In the genomic region with DNA sequence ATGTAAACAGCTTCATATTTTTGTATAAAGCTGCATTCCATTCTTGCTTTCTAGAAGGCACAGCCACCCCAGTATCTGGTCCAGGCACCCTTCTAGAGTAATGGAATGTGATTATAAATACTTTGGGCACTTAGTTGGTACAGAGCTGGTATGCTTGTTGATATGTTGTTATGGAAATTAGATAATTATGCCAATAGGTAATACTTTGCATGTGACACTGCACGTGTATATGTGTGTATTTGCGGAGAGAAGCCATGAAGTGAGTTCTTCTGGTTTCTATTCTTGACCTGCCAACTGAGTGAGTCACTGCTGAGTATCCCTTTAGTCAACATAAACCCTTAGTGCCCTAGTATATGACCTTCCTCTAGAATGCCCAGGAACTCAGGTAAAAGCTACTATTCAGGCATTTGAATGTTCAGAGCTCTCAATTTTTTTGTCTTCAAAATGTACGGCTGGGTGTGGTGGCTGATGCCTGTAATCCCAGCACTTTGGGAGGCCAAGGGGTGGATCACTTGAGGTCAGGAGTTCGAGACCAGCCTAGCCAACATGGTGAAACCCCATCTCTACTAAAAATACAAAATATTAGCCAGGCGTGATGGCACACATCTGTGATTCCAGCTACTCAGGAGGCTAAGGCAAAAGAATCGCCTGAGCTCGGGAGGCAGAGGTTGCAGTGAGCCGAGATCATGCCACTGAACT, we compare ENCODE assay signal across 10 cellular contexts. TPM values are rescaled to one million over a fixed set of nuclear protein-coding genes. Genes with fewer than 3 reads are reported as not detected.
DNase-seq lines count a peak whose midpoint lies in the region; ATAC-seq and TF ChIP-seq lines count a peak whose summit lies in the region.
"Had no signal": no experiment of that assay in that cellular context is flagged by ENCODE, and none has a peak within 500 bp of the region (broad histone marks: within the 10 kb centered on the region; RNA-seq: fewer than 3 reads in every experiment).

No MANE protein-coding gene starts in this region.

- peaks cover 17% of the 10 kb centered on the region for H3K4me1 Mint-ChIP-seq in osteocyte (ENCODE audit: unreplicated experiment)

- H3K4me3 Mint-ChIP-seq in osteocyte (ENCODE audit: unreplicated experiment) = no peak overlapping the region

- H3K9ac ChIP-seq in fibroblast of lung (ENCODE audit: insufficient read depth, low read length) = no peak overlapping the region

- no peaks in the 10 kb centered on the region for H3K36me3 Mint-ChIP-seq in osteocyte (ENCODE audit: unreplicated experiment)

- no peaks in the 10 kb centered on the region for H3K36me3 ChIP-seq in fibroblast of lung (ENCODE audit: control insufficient read depth, insufficient read depth, low read length)
- no peaks in the 10 kb centered on the region for H3K36me3 ChIP-seq in psoas muscle (ENCODE audit: insufficient read depth in 1 of 2, low read depth in 1 of 2)
- no peaks in the 10 kb centered on the region for H3K36me3 ChIP-seq in SJCRH30

- H2AFZ ChIP-seq in fibroblast of lung (ENCODE audit: low read length) = no peak overlapping the region

- ATAC-seq in psoas muscle = peak; percentile 69 to 90 (median 78)

- H3K4me2 ChIP-seq in fibroblast of lung (ENCODE audit: extremely low read depth, insufficient read depth, low read length) = no peak overlapping the region

- H3K79me2 ChIP-seq in fibroblast of lung (ENCODE audit: control insufficient read depth, insufficient read depth, low read length) = no peaks in the 10 kb centered on the region

- no peaks in the 10 kb centered on the region for H4K20me1 ChIP-seq in fibroblast of lung (ENCODE audit: control insufficient read depth, extremely low read depth, insufficient read depth, low read length)

- H3K27ac ChIP-seq in fibroblast of lung (ENCODE audit: insufficient read depth, low read length) = no peak overlapping the region
- H3K27ac ChIP-seq in psoas muscle = no peak overlapping the region
- no peak overlapping the region for H3K27ac ChIP-seq in SJCRH30

- H3K27ac Mint-ChIP-seq in osteocyte (ENCODE audit: unreplicated experiment) = no peak overlapping the region

- TF ChIP-seq CTCF in fibroblast of lung (conservative IDR thresholded peaks at IDR 0.05 in 1 of 2, IDR thresholded peaks at IDR 0.05 in 1 of 2; ENCODE audit: low read depth in 1 of 2, low read length in 2 of 2) (no peak), psoas muscle (IDR thresholded peaks at IDR 0.05) (no peak), osteocyte (IDR thresholded peaks at IDR 0.05) (no peak)

- no peaks in the 10 kb centered on the region for H3K27me3 Mint-ChIP-seq in osteocyte (ENCODE audit: unreplicated experiment)

- DNase-seq in ELR (ENCODE audit: low read depth) (peak; percentile 91), RPMI7951 (ENCODE audit: low read depth) (peak; percentile 56), fibroblast of lung (ENCODE audit: low read depth in 2 of 2) (peak; percentile 81 to 87), psoas muscle (no peak), head of caudate nucleus (no peak), SJCRH30 (no peak), osteocyte (ENCODE audit: extremely low spot score, unreplicated experiment) (no peak)
- no peak for DNase-seq in activated CD4-positive, CD25-positive, alpha-beta regulatory T cell (lab: John Stamatoyannopoulos, UW)
- DNase-seq: Kasumi-1; stimulated activated CD4-positive, alpha-beta T cell treated with anti-CD3 and anti-CD28 coated beads, Interleukin-4, amount 100 ng/mL, for 4 hours had no signal

- H3K9me3 Mint-ChIP-seq in osteocyte (ENCODE audit: unreplicated experiment) = no peaks in the 10 kb centered on the region

- intact Hi-C loops in psoas muscle (cut with DNase I) (no loop called here), head of caudate nucleus (cut with DNase I) (no loop called here)

- H3K4me3 ChIP-seq in fibroblast of lung (replicated peaks in 1 of 4; ENCODE audit: control extremely low read depth in 1 of 4, insufficient read depth in 1 of 4, low read depth in 3 of 4, low read length in 4 of 4) (no peak overlapping the region), psoas muscle (no peak overlapping the region), SJCRH30 (no peak overlapping the region)

- WGBS in psoas muscle, 3 donors = 74 to 75% (median 75%) methylated on average over 8 of the region's 8 CpGs

- H3K27me3 ChIP-seq in fibroblast of lung (ENCODE audit: control insufficient read depth, insufficient read depth, low read length) (no peaks in the 10 kb centered on the region), psoas muscle (ENCODE audit: insufficient read depth in 3 of 3, low read length in 2 of 3) (no peaks in the 10 kb centered on the region), SJCRH30 (no peaks in the 10 kb centered on the region)

- H3K4me1 ChIP-seq in fibroblast of lung (ENCODE audit: control insufficient read depth, extremely low read depth, insufficient read depth, low read length) (no peaks in the 10 kb centered on the region), psoas muscle (peaks cover 28% of the 10 kb centered on the region), SJCRH30 (no peaks in the 10 kb centered on the region)

- H3K9me3 ChIP-seq in fibroblast of lung (ENCODE audit: control insufficient read depth, insufficient read depth, low read depth, low read length) = no peaks in the 10 kb centered on the region
- no peaks in the 10 kb centered on the region for H3K9me3 ChIP-seq in psoas muscle
- H3K9me3 ChIP-seq in SJCRH30 (replicated peaks) = no peaks in the 10 kb centered on the region

RNA-seq across cellular contexts. Expression of a gene that starts 6.2 kb away (rescaled TPM):
- 3.4 and 5.5 TPM in 2 replicates for total RNA-seq in RPMI7951 (2014; rRNA removed; shearing (Covaris generic))
- total RNA-seq in fibroblast of lung (48.0 and 82.6 TPM in 2 replicates), psoas muscle (10 to 100 TPM; 26.7 to 63.1 (median 39.0) TPM), osteocyte (42.7 and 46.9 TPM in 2 replicates)
- polyA plus RNA-seq in fibroblast of lung (9.9 and 23.6 TPM in 2 replicates), psoas muscle (10 to 100 TPM in 2 of 3 donors, 1 to 10 TPM in 1; 3.9 to 26.0 (median 15.2) TPM)
- 3.9 and 9.2 TPM in 2 replicates for polyA plus RNA-seq in fibroblast of lung (2012)
- 28.0 and 28.8 TPM in 2 replicates for polyA minus RNA-seq in fibroblast of lung (ENCODE audit: low replicate concordance)
- 0.25 and 0.30 TPM in 2 replicates for total RNA-seq in SJCRH30 (2014; rRNA removed; shearing (Covaris generic))

RNA-seq across cellular contexts. Expression of a gene that starts 48.5 kb away (rescaled TPM):
- 61.0 and 67.1 TPM in 2 replicates for total RNA-seq in RPMI7951 (2014; rRNA removed; shearing (Covaris generic))
- total RNA-seq in fibroblast of lung (72.7 and 132 TPM in 2 replicates), psoas muscle (10 to 100 TPM; 14.2 to 24.4 (median 19.7) TPM), osteocyte (182 and 197 TPM in 2 replicates)
- polyA plus RNA-seq in fibroblast of lung (247 and 282 TPM in 2 replicates), psoas muscle (10 to 100 TPM in 1 of 3 donors, 1 to 10 TPM in 2; 7.6 to 14.7 (median 8.0) TPM)
- polyA plus RNA-seq in fibroblast of lung (2012) = 236 and 260 TPM in 2 replicates
- polyA minus RNA-seq in fibroblast of lung (ENCODE audit: low replicate concordance) = 69.3 and 70.2 TPM in 2 replicates
- total RNA-seq in SJCRH30 (2014; rRNA removed; shearing (Covaris generic)) = 47.8 and 50.7 TPM in 2 replicates

Comparison
In these comparisons a context has a peak if more than half of its experiments do, and no peak if none do; other contexts are left out.
1. DNase-seq: peak in ELR (single experiment), RPMI7951 (single experiment) and fibroblast of lung (2 of 2); none in psoas muscle (0 of 2), head of caudate nucleus (0 of 42), SJCRH30 (0 of 2), osteocyte (single experiment) and activated CD4-positive, CD25-positive, alpha-beta regulatory T cell (0 of 4).